In the genomic region with DNA sequence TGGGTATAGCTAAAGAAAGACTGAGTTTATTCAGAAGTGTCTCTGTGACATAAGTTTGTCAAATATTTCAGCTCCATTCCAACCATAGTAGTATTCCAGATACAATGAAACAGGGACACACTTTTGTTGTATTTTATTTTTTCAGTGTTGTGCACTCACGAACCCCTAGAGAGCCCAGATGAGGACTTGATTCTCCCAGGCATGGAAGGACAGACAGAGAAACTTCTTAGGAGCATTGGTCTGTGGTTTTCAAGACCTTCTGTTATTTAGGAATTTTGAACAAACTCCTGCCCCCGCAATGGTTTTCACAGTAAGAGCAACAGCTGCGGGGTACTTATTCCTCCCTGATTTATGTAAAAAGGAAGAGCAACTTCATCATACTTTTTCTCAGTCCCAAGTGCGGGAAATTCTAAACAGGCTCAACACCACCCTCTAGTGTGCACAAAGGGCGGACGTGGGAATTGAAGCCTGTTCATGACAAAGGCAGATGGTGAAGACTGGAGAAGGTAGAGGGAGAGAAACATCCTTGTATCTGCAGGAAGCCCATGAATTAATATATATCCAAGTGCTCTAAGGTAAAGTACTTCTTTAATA, we compare ENCODE assay signal across 8 cellular contexts.
DNase-seq lines count a peak whose midpoint lies in the region; ATAC-seq, FAIRE-seq and TF ChIP-seq lines count a peak whose summit lies in the region.

No MANE protein-coding gene starts in this region.

- TF ChIP-seq CTCF in AG09319 (IDR thresholded peaks at IDR 0.05; ENCODE audit: low read depth, low read length): peak; percentile 87

- DNase-seq in AG09319 (ENCODE audit: extremely low read depth, low read depth) (peak; percentile 27), GM12891 (ENCODE audit: insufficient read length, low spot score) (peak; percentile 26), HPDE6-E6E7 (ENCODE audit: extremely low spot score) (peak; percentile 47), NOMO-1 treated with dmso at 0.1 percent for 144 hours (lab: John Stamatoyannopoulos, UW; ENCODE audit: unreplicated experiment) (peak; percentile 49), anterior cingulate cortex (lab: John Stamatoyannopoulos, UW) (peak in 48 of 58 donors; percentile 2 to 61 (median 20)), hepatic stellate cell (ENCODE audit: low spot score) (peak; percentile 18), skeletal muscle cell (ENCODE audit: low read depth) (peak; percentile 28)

- ATAC-seq in GM21526 (IDR thresholded peaks at IDR 0.05; ENCODE audit: low FRiP score, unreplicated experiment): no peak

- H3K4me3 ChIP-seq in skeletal muscle cell (ENCODE audit: low read depth, low read length): no peak overlapping the region

- TF ChIP-seq POLR2A in GM12891 (IDR thresholded peaks at IDR 0.05; ENCODE audit: low read depth, low read length): no peak

- peak; percentile 94 for FAIRE-seq in GM12891 (lab: Jason Lieb, UNC)

TF ChIP-seq in GM12891, 5 proteins besides CTCF, POLR2A, EP300 and RAD21:
- TF ChIP-seq TAF1 (IDR thresholded peaks at IDR 0.05; ENCODE audit: low read depth, low read length): no peak
- TF ChIP-seq PAX5 (IDR thresholded peaks at IDR 0.05; ENCODE audit: insufficient read depth, low read length, severe bottlenecking): no peak
- TF ChIP-seq POLR2AphosphoS5 (IDR thresholded peaks at IDR 0.05; ENCODE audit: low read depth, low read length): no peak
- no peak for TF ChIP-seq POU2F2 (IDR thresholded peaks at IDR 0.05; ENCODE audit: low read depth, low read length)
- no peak for TF ChIP-seq SPI1 (IDR thresholded peaks at IDR 0.05; ENCODE audit: low read depth, low read length)
TF ChIP-seq in GM12891: peak in this region for 0.
